ENCODE assay signal across 22 cellular contexts in genomic region chrX:139187738-139188137, GRCh38.
"Had no signal": no experiment of that assay in that cellular context is flagged by ENCODE, and none has a peak within 500 bp of the region (broad histone marks: within the 10 kb centered on the region; RNA-seq: fewer than 3 reads in every experiment).

No MANE protein-coding gene starts in this region.

- H3K4me1 ChIP-seq: SJCRH30 had no signal

- H3K9me3 ChIP-seq: MG63, SJCRH30 had no signal

- H3K36me3 ChIP-seq: MG63, SJCRH30 had no signal

- ATAC-seq: Panc1, Right ventricle myocardium inferior, SK-N-SH treated with all-trans-retinoic acid at 6 μM for 48 hours had no signal

- H3K4me3 ChIP-seq: MG63, SJCRH30 had no signal

- H3K27me3 ChIP-seq: MG63, SJCRH30 had no signal

- DNase-seq: Karpas-422, KBM-7, MG63, NCI-H1092, NCI-H1105 treated with DMSO at 0.1 percent for 48 hours, NCI-H1436, NCI-H187, NCI-H2029, NCI-H2081 treated with DMSO at 0.1 percent for 48 hours, NCI-H2171, NCI-H226, NCI-H446, NCI-H510A, NCI-H524 treated with DMSO at 0.1 percent for 48 hours, NCI-H69, NCI-H774, SHP77 treated with DMSO at 0.1 percent for 48 hours, SJCRH30 had no signal

- H3K27ac ChIP-seq: HL-60, SJCRH30 had no signal
